1 cellular context compared by ENCODE assay signal in genomic region chr6:113980937-113981554, GRCh38.
TF ChIP-seq lines count a peak whose summit lies in the region.

No MANE protein-coding gene starts in this region.

TF ChIP-seq in HepG2, 621 proteins besides CTCF, POLR2A, EP300 and RAD21 (continued from another document):
- TF ChIP-seq SMC3 (IDR thresholded peaks at IDR 0.05; ENCODE audit: low read length) (peak; percentile 58; the same call in 1 of the 2 replicates), ZFP41 (CRISPR knock-in tag; IDR thresholded peaks at IDR 0.05; ENCODE audit: borderline replicate concordance) (no peak), U2AF2 (IDR thresholded peaks at IDR 0.05; ENCODE audit: low read depth, low read length) (no peak)
